ENCODE assay signal across 8 cellular contexts in genomic region chr10:79070611-79071534, GRCh38. TPM values are rescaled to one million over a fixed set of nuclear protein-coding genes. Genes with fewer than 3 reads are reported as not detected.
DNase-seq lines count a peak whose midpoint lies in the region; ATAC-seq, FAIRE-seq and TF ChIP-seq lines count a peak whose summit lies in the region.

No MANE protein-coding gene starts in this region.

- DNase-seq in COLO668 (lab: John Stamatoyannopoulos, UW; ENCODE audit: unreplicated experiment) (peak; percentile 61), SK-N-SH (peak; percentile 80), kidney glomerular epithelial cell (lab: John Stamatoyannopoulos, UW) (peak; percentile 40), GM19239 (ENCODE audit: insufficient read length, low spot score) (no peak)

- H2AFZ ChIP-seq in SK-N-SH (ENCODE audit: low read depth), result no peak overlapping the region

- FAIRE-seq in GM19239 (lab: Jason Lieb, UNC), result no peak

- no peaks in the 10 kb centered on the region for H3K9me3 ChIP-seq in HUES6 (ENCODE audit: control insufficient read depth, insufficient read depth, low read depth, low read length)
- no peaks in the 10 kb centered on the region for H3K9me3 ChIP-seq in SK-N-SH

- peaks cover 7% of the 10 kb centered on the region for H3F3A ChIP-seq in SK-N-SH (replicated peaks; ENCODE audit: insufficient read depth)

- no peaks in the 10 kb centered on the region for H3K9me2 ChIP-seq in SK-N-SH

- 0 out of 2 replicates have a peak, but pooled peaks have one; percentile 19 for TF ChIP-seq RAD21 in SK-N-SH (IDR thresholded peaks at IDR 0.05; ENCODE audit: low read length)

- H3K4me1 ChIP-seq in HUES6 (ENCODE audit: control insufficient read depth, insufficient read depth, low read length) (peaks cover 52% of the 10 kb centered on the region), SK-N-SH (ENCODE audit: control insufficient read depth in 1 of 2, insufficient read depth in 2 of 2, low read depth in 1 of 2, low read length in 1 of 2) (peaks cover 19 to 64% of the 10 kb centered on the region in 2 experiments)

- H3K27ac ChIP-seq in HUES6 (ENCODE audit: low read depth, low read length) (peak overlapping the region; percentile 67; the same call in 1 of the 2 replicates), SK-N-SH (ENCODE audit: low read depth in 2 of 2, low read length in 1 of 2) (peak overlapping the region; percentile 88 to 97), cingulate gyrus (ENCODE audit: low read depth, low read length) (peak overlapping the region; percentile 65), skin epidermis (peak overlapping the region; percentile 84 to 99 (median 96))

- no peak for ATAC-seq in HG02610 (IDR thresholded peaks at IDR 0.05; ENCODE audit: unreplicated experiment)

- H3K9ac ChIP-seq in HUES6 (ENCODE audit: low read length) (peak overlapping the region; percentile 87), SK-N-SH (peak overlapping the region; percentile 95)

- no peaks in the 10 kb centered on the region for H3K27me3 ChIP-seq in HUES6 (ENCODE audit: control insufficient read depth, insufficient read depth, low read length)
- H3K27me3 ChIP-seq in SK-N-SH (ENCODE audit: insufficient read depth), result no peaks in the 10 kb centered on the region

- peaks cover 70% of the 10 kb centered on the region for H3K79me2 ChIP-seq in SK-N-SH (ENCODE audit: insufficient read depth)

- 2% methylated on average over 23 of the region's 42 CpGs for WGBS in SK-N-SH (ENCODE audit: low lambda C conversion rate)

- H4K20me1 ChIP-seq in SK-N-SH (ENCODE audit: insufficient read depth), result peaks cover 56% of the 10 kb centered on the region

- POLR2A ChIA-PET in SK-N-SH (lab: Yijun Ruan, JAX), result interaction anchor here (0.6 to 2.5 kb wide), 11 partner anchors 9 to 775 kb away, joined by 3 to 12 read pairs (median 3); no protein-coding TSS in a partner anchor

- H3K4me3 ChIP-seq in HUES6 (ENCODE audit: low read depth, low read length), result peak overlapping the region; percentile 93
- H3K4me3 ChIP-seq in SK-N-SH (ENCODE audit: low read depth in 2 of 2, low read length in 1 of 2), result peak overlapping the region; percentile 93 to 99
- peak overlapping the region; percentile 67 to 96 (median 84) for H3K4me3 ChIP-seq in skin epidermis

- peak in 1 of 2 experiments; percentile 43; a peak in 1 of 4 replicates for TF ChIP-seq EP300 in SK-N-SH (IDR thresholded peaks at IDR 0.05; ENCODE audit: borderline replicate concordance in 1 of 2, low read depth in 1 of 2, low read length in 1 of 2)

- no peak for TF ChIP-seq CTCF in SK-N-SH (IDR thresholded peaks at IDR 0.05)

- H3K36me3 ChIP-seq in HUES6 (ENCODE audit: control insufficient read depth, insufficient read depth, low read length) (no peaks in the 10 kb centered on the region), SK-N-SH (replicated peaks in 1 of 2; ENCODE audit: control insufficient read depth in 1 of 2, insufficient read depth in 2 of 2, low read length in 1 of 2) (no peaks in the 10 kb centered on the region)

- peak overlapping the region; percentile 98 for H3K4me2 ChIP-seq in SK-N-SH

- CTCF ChIA-PET in SK-N-SH (lab: Yijun Ruan, JAX), result interaction anchor here (0.6 to 14.5 kb wide), 11 partner anchors 16 to 1024 kb away, joined by 3 to 129 read pairs (median 3); no protein-coding TSS in a partner anchor

TF ChIP-seq in SK-N-SH, 30 proteins besides CTCF, POLR2A, EP300 and RAD21 (continues in another document):
- no peak for TF ChIP-seq NRF1 (IDR thresholded peaks at IDR 0.05; ENCODE audit: low read depth, low read length)
- TF ChIP-seq USF2 (IDR thresholded peaks at IDR 0.05; ENCODE audit: borderline replicate concordance, low read depth, low read length), result no peak
- no peak for TF ChIP-seq FOXJ3 (CRISPR knock-in tag; IDR thresholded peaks at IDR 0.05)
- TF ChIP-seq EZH2phosphoT487 (IDR thresholded peaks at IDR 0.05; ENCODE audit: borderline replicate concordance, low read depth), result no peak
- TF ChIP-seq MEF2A (IDR thresholded peaks at IDR 0.05; ENCODE audit: borderline replicate concordance, low read depth), result no peak
- 0 out of 2 replicates have a peak, but pooled peaks have one; percentile 11 for TF ChIP-seq SIN3A (IDR thresholded peaks at IDR 0.05; ENCODE audit: borderline replicate concordance, low read depth, low read length)
- TF ChIP-seq ZBTB33 (IDR thresholded peaks at IDR 0.05; ENCODE audit: borderline replicate concordance, low read depth), result no peak
- TF ChIP-seq FOSL2 (IDR thresholded peaks at IDR 0.05; ENCODE audit: borderline replicate concordance, low read depth), result no peak
- TF ChIP-seq FOXM1 (IDR thresholded peaks at IDR 0.05; ENCODE audit: low read depth), result no peak
- no peak for TF ChIP-seq YY1 (IDR thresholded peaks at IDR 0.05; ENCODE audit: low read depth)
- TF ChIP-seq SMC3 (IDR thresholded peaks at IDR 0.05; ENCODE audit: low read depth, low read length), result peak; percentile 5; the same call in 1 of the 2 replicates
- TF ChIP-seq CHD2 (IDR thresholded peaks at IDR 0.05; ENCODE audit: low read length, partially characterized antibody), result peak; percentile 13
- peak; percentile 19 for TF ChIP-seq NFIC (IDR thresholded peaks at IDR 0.05; ENCODE audit: borderline replicate concordance)
- TF ChIP-seq ELF1 (IDR thresholded peaks at IDR 0.05), result no peak
- no peak for TF ChIP-seq RXRA (IDR thresholded peaks at IDR 0.05; ENCODE audit: borderline replicate concordance, low read depth)
- TF ChIP-seq GABPA (IDR thresholded peaks at IDR 0.05; ENCODE audit: low read depth), result no peak
- TF ChIP-seq, protein P1, sequence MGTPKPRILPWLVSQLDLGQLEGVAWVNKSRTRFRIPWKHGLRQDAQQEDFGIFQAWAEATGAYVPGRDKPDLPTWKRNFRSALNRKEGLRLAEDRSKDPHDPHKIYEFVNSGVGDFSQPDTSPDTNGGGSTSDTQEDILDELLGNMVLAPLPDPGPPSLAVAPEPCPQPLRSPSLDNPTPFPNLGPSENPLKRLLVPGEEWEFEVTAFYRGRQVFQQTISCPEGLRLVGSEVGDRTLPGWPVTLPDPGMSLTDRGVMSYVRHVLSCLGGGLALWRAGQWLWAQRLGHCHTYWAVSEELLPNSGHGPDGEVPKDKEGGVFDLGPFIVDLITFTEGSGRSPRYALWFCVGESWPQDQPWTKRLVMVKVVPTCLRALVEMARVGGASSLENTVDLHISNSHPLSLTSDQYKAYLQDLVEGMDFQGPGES (IDR thresholded peaks at IDR 0.05; ENCODE audit: low read depth, low read length), result no peak
- TF ChIP-seq, protein P2, sequence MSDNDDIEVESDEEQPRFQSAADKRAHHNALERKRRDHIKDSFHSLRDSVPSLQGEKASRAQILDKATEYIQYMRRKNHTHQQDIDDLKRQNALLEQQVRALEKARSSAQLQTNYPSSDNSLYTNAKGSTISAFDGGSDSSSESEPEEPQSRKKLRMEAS (IDR thresholded peaks at IDR 0.05; ENCODE audit: low read depth), result peak; percentile 32; the same call in 1 of the 2 replicates
- no peak for TF ChIP-seq TCF12 (IDR thresholded peaks at IDR 0.05)
- peak; percentile 82 for TF ChIP-seq PBX3 (IDR thresholded peaks at IDR 0.05)
- no peak for TF ChIP-seq RFX5 (IDR thresholded peaks at IDR 0.05; ENCODE audit: low read length)
- TF ChIP-seq GATA2 (CRISPR knock-in tag; IDR thresholded peaks at IDR 0.05), result peak; percentile 35; the same call in 1 of the 2 replicates
- peak; percentile 56; the same call in 1 of the 2 replicates for TF ChIP-seq RCOR1 (IDR thresholded peaks at IDR 0.05; ENCODE audit: low read length)
- no peak for TF ChIP-seq JUND (IDR thresholded peaks at IDR 0.05)

RNA-seq across cellular contexts. Expression of gene ZMIZ1, which starts 2.1 kb away (rescaled TPM):
- 6.6 and 23.5 TPM in 2 replicates for polyA plus RNA-seq in SK-N-SH (2012; rRNA removed)
- 13.6 and 23.5 TPM in 2 replicates for polyA plus RNA-seq in SK-N-SH (2012; cell fraction: cytosol; rRNA removed)
- 39.0 and 44.8 TPM in 2 replicates for polyA plus RNA-seq in SK-N-SH (2012; cell fraction: nucleus; rRNA removed)
